In genomic region chr14:74547331-74547927, GRCh38 we compare ENCODE assay signal across 19 cellular contexts.
"Had no signal": no experiment of that assay in that cellular context is flagged by ENCODE, and none has a peak within 500 bp of the region (broad histone marks: within the 10 kb centered on the region; RNA-seq: fewer than 3 reads in every experiment).

No MANE protein-coding gene starts in this region.

- H3K27ac Mint-ChIP-seq: activated CD8-positive, alpha-beta T cell treated with anti-CD3 and anti-CD28 coated beads, Interleukin-2, amount 10 ng/mL, durations not matched to agents 7 days and 5 days; activated naive CD8-positive, alpha-beta T cell treated with anti-CD3 and anti-CD28 coated beads, Interleukin-2, amount 50 U/mL, for 24 hours; stimulated activated memory B cell treated with anti-CD40 and anti-IgM and Interleukin-4, amounts not matched to agents 10 μg/mL and 1 μg/mL and 100 μg/mL, for 72 hours; type B pancreatic cell had no signal

- H3K9ac ChIP-seq: parathyroid adenoma had no signal

- H3K27ac ChIP-seq: cardiac muscle cell, colonic mucosa, gastrocnemius medialis, parathyroid adenoma, WERI-Rb-1 had no signal

- H3K9me3 ChIP-seq: colonic mucosa, gastrocnemius medialis, heart right ventricle had no signal

- H3K79me2 ChIP-seq: parathyroid adenoma had no signal

- H3K4me1 Mint-ChIP-seq: activated naive CD8-positive, alpha-beta T cell treated with anti-CD3 and anti-CD28 coated beads, Interleukin-2, amount 50 U/mL, for 24 hours; stimulated activated memory B cell treated with anti-CD40 and anti-IgM and Interleukin-4, amounts not matched to agents 10 μg/mL and 1 μg/mL and 100 μg/mL, for 72 hours had no signal

- H3K4me2 ChIP-seq: smooth muscle cell had no signal

- H2AFZ ChIP-seq: parathyroid adenoma had no signal

- H3K4me1 ChIP-seq: colonic mucosa, parathyroid adenoma had no signal

- DNase-seq: activated CD4-positive, alpha-beta T cell treated with anti-CD3 and anti-CD28 coated beads for 4 hours; activated CD8-positive, alpha-beta memory T cell treated with anti-CD3 and anti-CD28 coated beads, Interleukin-2, amount 50 U/mL, for 48 hours; activated CD8-positive, alpha-beta T cell treated with anti-CD3 and anti-CD28 coated beads, Interleukin-2, amount 10 ng/mL, durations not matched to agents 7 days and 5 days; activated naive CD4-positive, alpha-beta T cell; activated naive CD8-positive, alpha-beta T cell treated with anti-CD3 and anti-CD28 coated beads, Interleukin-2, amount 50 U/mL, for 24 hours; colonic mucosa; gastrocnemius medialis; heart right ventricle; kidney; left ventricle myocardium superior; stimulated activated CD4-positive, alpha-beta T cell treated with anti-CD3 and anti-CD28 coated beads, Interleukin-1b, Interleukin-23, amount 100 ng/mL, for 48 hours; T1000; WERI-Rb-1 had no signal

- H3K27me3 ChIP-seq: cardiac muscle cell, colonic mucosa, gastrocnemius medialis, heart right ventricle had no signal

- H3K4me3 Mint-ChIP-seq: activated CD8-positive, alpha-beta T cell treated with anti-CD3 and anti-CD28 coated beads, Interleukin-2, amount 10 ng/mL, durations not matched to agents 7 days and 5 days; activated naive CD8-positive, alpha-beta T cell treated with anti-CD3 and anti-CD28 coated beads, Interleukin-2, amount 50 U/mL, for 24 hours; stimulated activated memory B cell treated with anti-CD40 and anti-IgM and Interleukin-4, amounts not matched to agents 10 μg/mL and 1 μg/mL and 100 μg/mL, for 72 hours; type B pancreatic cell had no signal

- H3K4me3 ChIP-seq: cardiac muscle cell, colonic mucosa, gastrocnemius medialis, heart right ventricle, smooth muscle cell had no signal

- H3K9me3 Mint-ChIP-seq: activated naive CD8-positive, alpha-beta T cell treated with anti-CD3 and anti-CD28 coated beads, Interleukin-2, amount 50 U/mL, for 24 hours; stimulated activated memory B cell treated with anti-CD40 and anti-IgM and Interleukin-4, amounts not matched to agents 10 μg/mL and 1 μg/mL and 100 μg/mL, for 72 hours; type B pancreatic cell had no signal

- ATAC-seq: activated CD8-positive, alpha-beta T cell treated with anti-CD3 and anti-CD28 coated beads, Interleukin-2, amount 10 ng/mL, durations not matched to agents 7 days and 5 days; activated naive CD8-positive, alpha-beta T cell treated with anti-CD3 and anti-CD28 coated beads, Interleukin-2, amount 50 U/mL, for 24 hours; gastrocnemius medialis; heart right ventricle; left ventricle myocardium superior; right cardiac atrium; stimulated activated memory B cell treated with anti-CD40 and anti-IgM and Interleukin-4, amounts not matched to agents 10 μg/mL and 1 μg/mL and 100 μg/mL, for 72 hours had no signal

- H3K36me3 ChIP-seq: cardiac muscle cell, colonic mucosa, gastrocnemius medialis, WERI-Rb-1 had no signal

- H3K36me3 Mint-ChIP-seq: stimulated activated memory B cell treated with anti-CD40 and anti-IgM and Interleukin-4, amounts not matched to agents 10 μg/mL and 1 μg/mL and 100 μg/mL, for 72 hours; type B pancreatic cell had no signal
